19 cellular contexts compared by ENCODE assay signal in genomic region chr18:70499218-70499691, GRCh38.
A peak's percentile ranks its signal among the peaks of the same experiment; 100 is the strongest.
DNase-seq lines count a peak whose midpoint lies in the region; ATAC-seq and TF ChIP-seq lines count a peak whose summit lies in the region.
"Had no signal": no experiment of that assay in that cellular context is flagged by ENCODE, and none has a peak within 500 bp of the region (broad histone marks: within the 10 kb centered on the region; RNA-seq: fewer than 3 reads in every experiment).

No MANE protein-coding gene starts in this region.

- H3K9me3 ChIP-seq in ovary = no peaks in the 10 kb centered on the region
- H3K9me3 ChIP-seq: SJSA1, upper lobe of left lung had no signal

- intact Hi-C loops in activated CD4-positive, alpha-beta memory T cell treated with anti-CD3 and anti-CD28 coated beads for 36 hours (cut with micrococcal nuclease) = no loop called here
- intact Hi-C loops in ovary (cut with DNase I) = no loop called here

- H3K4me3 ChIP-seq in ovary = no peak overlapping the region
- H3K4me3 ChIP-seq: coronary artery, SJSA1, upper lobe of left lung had no signal

- H3K27ac ChIP-seq in ovary = no peak overlapping the region
- H3K27ac ChIP-seq: coronary artery, SJSA1, skin epidermis, upper lobe of left lung had no signal

- no peaks in the 10 kb centered on the region for H3K36me3 ChIP-seq in ovary
- H3K36me3 ChIP-seq: SJSA1, upper lobe of left lung had no signal

- H3K27me3 ChIP-seq in ovary = no peaks in the 10 kb centered on the region
- H3K27me3 ChIP-seq: SJSA1, upper lobe of left lung had no signal

- TF ChIP-seq POLR2A in ovary (IDR thresholded peaks at IDR 0.05) = no peak

- TF ChIP-seq CTCF in ovary (IDR thresholded peaks at IDR 0.05) = no peak

- no peaks in the 10 kb centered on the region for H3K4me1 Mint-ChIP-seq in activated CD4-positive, alpha-beta memory T cell treated with anti-CD3 and anti-CD28 coated beads for 36 hours (ENCODE audit: low read depth)
- no peaks in the 10 kb centered on the region for H3K4me1 Mint-ChIP-seq in activated CD4-positive, alpha-beta memory T cell treated with anti-CD3 and anti-CD28 coated beads, Interleukin-2, amount 10 ng/mL, durations not matched to agents 7 days and 5 days
- H3K4me1 Mint-ChIP-seq in activated naive CD4-positive, alpha-beta T cell treated with anti-CD3 and anti-CD28 coated beads, Interleukin-2, amount 10 ng/mL, durations not matched to agents 7 days and 5 days = no peaks in the 10 kb centered on the region
- no peaks in the 10 kb centered on the region for H3K4me1 Mint-ChIP-seq in stimulated activated naive CD8-positive, alpha-beta T cell treated with anti-CD3 and anti-CD28 coated beads, Interleukin-15, Interleukin-2, amounts not matched to agents 100 ng/mL and 50 ng/mL, for 24 hours (ENCODE audit: low read depth)
- H3K4me1 Mint-ChIP-seq: nephron progenitor cell had no signal

- H3K27me3 Mint-ChIP-seq in activated CD4-positive, alpha-beta memory T cell treated with anti-CD3 and anti-CD28 coated beads for 36 hours = no peaks in the 10 kb centered on the region
- no peaks in the 10 kb centered on the region for H3K27me3 Mint-ChIP-seq in activated CD4-positive, alpha-beta memory T cell treated with anti-CD3 and anti-CD28 coated beads, Interleukin-2, amount 10 ng/mL, durations not matched to agents 7 days and 5 days
- H3K27me3 Mint-ChIP-seq in activated naive CD4-positive, alpha-beta T cell treated with anti-CD3 and anti-CD28 coated beads, Interleukin-2, amount 10 ng/mL, durations not matched to agents 7 days and 5 days = no peaks in the 10 kb centered on the region
- no peaks in the 10 kb centered on the region for H3K27me3 Mint-ChIP-seq in stimulated activated naive CD8-positive, alpha-beta T cell treated with anti-CD3 and anti-CD28 coated beads, Interleukin-15, Interleukin-2, amounts not matched to agents 100 ng/mL and 50 ng/mL, for 24 hours
- H3K27me3 Mint-ChIP-seq: activated naive CD8-positive, alpha-beta T cell had no signal

- POLR2A ChIA-PET in activated CD4-positive, alpha-beta memory T cell treated with anti-CD3 and anti-CD28 coated beads for 36 hours (lab: Charles Lee) = no interaction called here
- POLR2A ChIA-PET in activated CD4-positive, alpha-beta memory T cell treated with anti-CD3 and anti-CD28 coated beads, Interleukin-2, amount 10 ng/mL, durations not matched to agents 7 days and 5 days (lab: Charles Lee) = no interaction called here

- H3K4me3 Mint-ChIP-seq in activated CD4-positive, alpha-beta memory T cell treated with anti-CD3 and anti-CD28 coated beads for 36 hours = no peak overlapping the region
- no peak overlapping the region for H3K4me3 Mint-ChIP-seq in activated CD4-positive, alpha-beta memory T cell treated with anti-CD3 and anti-CD28 coated beads, Interleukin-2, amount 10 ng/mL, durations not matched to agents 7 days and 5 days
- peak overlapping the region; percentile 21 for H3K4me3 Mint-ChIP-seq in activated naive CD4-positive, alpha-beta T cell treated with anti-CD3 and anti-CD28 coated beads, Interleukin-2, amount 10 ng/mL, durations not matched to agents 7 days and 5 days
- peak overlapping the region; percentile 37 for H3K4me3 Mint-ChIP-seq in stimulated activated naive CD8-positive, alpha-beta T cell treated with anti-CD3 and anti-CD28 coated beads, Interleukin-15, Interleukin-2, amounts not matched to agents 100 ng/mL and 50 ng/mL, for 24 hours
- H3K4me3 Mint-ChIP-seq: activated naive CD8-positive, alpha-beta T cell; nephron progenitor cell had no signal

- peak; percentile 18 for DNase-seq in activated CD4-positive, alpha-beta memory T cell treated with anti-CD3 and anti-CD28 coated beads for 36 hours
- no peak for DNase-seq in activated CD4-positive, alpha-beta memory T cell treated with anti-CD3 and anti-CD28 coated beads, Interleukin-2, amount 10 ng/mL, durations not matched to agents 7 days and 5 days
- DNase-seq in M059J (ENCODE audit: low read depth) = peak; percentile 13
- peak; percentile 31 for DNase-seq in activated naive CD4-positive, alpha-beta T cell treated with anti-CD3 and anti-CD28 coated beads, Interleukin-2, amount 10 ng/mL, durations not matched to agents 7 days and 5 days
- no peak for DNase-seq in ovary
- DNase-seq in hepatic stellate cell (ENCODE audit: low spot score) = no peak
- DNase-seq: activated CD4-positive, alpha-beta T cell treated with anti-CD3 and anti-CD28 coated beads for 48 hours; DND-41; NCI-H1048; NCI-H748 treated with DMSO at 0.1 percent for 48 hours; nephron progenitor cell had no signal

- H3K27ac Mint-ChIP-seq in activated CD4-positive, alpha-beta memory T cell treated with anti-CD3 and anti-CD28 coated beads for 36 hours = no peak overlapping the region
- no peak overlapping the region for H3K27ac Mint-ChIP-seq in activated CD4-positive, alpha-beta memory T cell treated with anti-CD3 and anti-CD28 coated beads, Interleukin-2, amount 10 ng/mL, durations not matched to agents 7 days and 5 days
- no peak overlapping the region for H3K27ac Mint-ChIP-seq in activated naive CD4-positive, alpha-beta T cell treated with anti-CD3 and anti-CD28 coated beads, Interleukin-2, amount 10 ng/mL, durations not matched to agents 7 days and 5 days
- no peak overlapping the region for H3K27ac Mint-ChIP-seq in stimulated activated naive CD8-positive, alpha-beta T cell treated with anti-CD3 and anti-CD28 coated beads, Interleukin-15, Interleukin-2, amounts not matched to agents 100 ng/mL and 50 ng/mL, for 24 hours
- H3K27ac Mint-ChIP-seq: activated naive CD8-positive, alpha-beta T cell; nephron progenitor cell had no signal

- no peaks in the 10 kb centered on the region for H3K4me1 ChIP-seq in ovary (ENCODE audit: insufficient read depth)
- H3K4me1 ChIP-seq: SJSA1, upper lobe of left lung had no signal

- TF ChIP-seq EP300 in ovary (IDR thresholded peaks at IDR 0.05) = no peak

- CTCF ChIA-PET in activated CD4-positive, alpha-beta memory T cell treated with anti-CD3 and anti-CD28 coated beads for 36 hours (lab: Charles Lee) = interaction anchor here (3.7 kb wide), 1 partner anchor 9 kb away, joined by 20 read pairs; no protein-coding TSS in a partner anchor
- CTCF ChIA-PET in activated CD4-positive, alpha-beta memory T cell treated with anti-CD3 and anti-CD28 coated beads, Interleukin-2, amount 10 ng/mL, durations not matched to agents 7 days and 5 days (lab: Charles Lee) = interaction anchor here (1.6 kb wide), 1 partner anchor 9 kb away, joined by 5 read pairs; no protein-coding TSS in a partner anchor
- CTCF ChIA-PET in activated naive CD4-positive, alpha-beta T cell treated with anti-CD3 and anti-CD28 coated beads, Interleukin-2, amount 10 ng/mL, durations not matched to agents 7 days and 5 days (lab: Charles Lee) = interaction anchor here (2.1 kb wide), 1 partner anchor 9 kb away, joined by 8 read pairs; no protein-coding TSS in a partner anchor

- 81 to 84% (median 81%) methylated on average over 28 to 31 of the region's 31 CpGs for WGBS in ovary, 3 donors

- no peaks in the 10 kb centered on the region for H3K36me3 Mint-ChIP-seq in activated CD4-positive, alpha-beta memory T cell treated with anti-CD3 and anti-CD28 coated beads for 36 hours
- H3K36me3 Mint-ChIP-seq in activated CD4-positive, alpha-beta memory T cell treated with anti-CD3 and anti-CD28 coated beads, Interleukin-2, amount 10 ng/mL, durations not matched to agents 7 days and 5 days (ENCODE audit: low read depth) = no peaks in the 10 kb centered on the region
- H3K36me3 Mint-ChIP-seq in activated naive CD4-positive, alpha-beta T cell treated with anti-CD3 and anti-CD28 coated beads, Interleukin-2, amount 10 ng/mL, durations not matched to agents 7 days and 5 days = no peaks in the 10 kb centered on the region
- H3K36me3 Mint-ChIP-seq in stimulated activated naive CD8-positive, alpha-beta T cell treated with anti-CD3 and anti-CD28 coated beads, Interleukin-15, Interleukin-2, amounts not matched to agents 100 ng/mL and 50 ng/mL, for 24 hours (ENCODE audit: low read depth) = no peaks in the 10 kb centered on the region
- H3K36me3 Mint-ChIP-seq: activated naive CD8-positive, alpha-beta T cell had no signal

- H3K9me3 Mint-ChIP-seq in activated CD4-positive, alpha-beta memory T cell treated with anti-CD3 and anti-CD28 coated beads for 36 hours = no peaks in the 10 kb centered on the region
- no peaks in the 10 kb centered on the region for H3K9me3 Mint-ChIP-seq in activated CD4-positive, alpha-beta memory T cell treated with anti-CD3 and anti-CD28 coated beads, Interleukin-2, amount 10 ng/mL, durations not matched to agents 7 days and 5 days
- no peaks in the 10 kb centered on the region for H3K9me3 Mint-ChIP-seq in activated naive CD4-positive, alpha-beta T cell treated with anti-CD3 and anti-CD28 coated beads, Interleukin-2, amount 10 ng/mL, durations not matched to agents 7 days and 5 days
- H3K9me3 Mint-ChIP-seq in stimulated activated naive CD8-positive, alpha-beta T cell treated with anti-CD3 and anti-CD28 coated beads, Interleukin-15, Interleukin-2, amounts not matched to agents 100 ng/mL and 50 ng/mL, for 24 hours = no peaks in the 10 kb centered on the region

- no peak for ATAC-seq in GM18858 (IDR thresholded peaks at IDR 0.05; ENCODE audit: unreplicated experiment)
- ATAC-seq: left colon had no signal

Comparison
In these comparisons a context has a peak if more than half of its experiments do, and no peak if none do; other contexts are left out.
1. DNase-seq: peak in activated CD4-positive, alpha-beta memory T cell treated with anti-CD3 and anti-CD28 coated beads for 36 hours (single experiment), M059J (single experiment) and activated naive CD4-positive, alpha-beta T cell treated with anti-CD3 and anti-CD28 coated beads, Interleukin-2, amount 10 ng/mL, durations not matched to agents 7 days and 5 days (single experiment); none in activated CD4-positive, alpha-beta memory T cell treated with anti-CD3 and anti-CD28 coated beads, Interleukin-2, amount 10 ng/mL, durations not matched to agents 7 days and 5 days (single experiment), ovary (0 of 5) and hepatic stellate cell (single experiment).
2. H3K4me3 Mint-ChIP-seq: peak in activated naive CD4-positive, alpha-beta T cell treated with anti-CD3 and anti-CD28 coated beads, Interleukin-2, amount 10 ng/mL, durations not matched to agents 7 days and 5 days (single experiment) and stimulated activated naive CD8-positive, alpha-beta T cell treated with anti-CD3 and anti-CD28 coated beads, Interleukin-15, Interleukin-2, amounts not matched to agents 100 ng/mL and 50 ng/mL, for 24 hours (single experiment); none in activated CD4-positive, alpha-beta memory T cell treated with anti-CD3 and anti-CD28 coated beads for 36 hours (single experiment) and activated CD4-positive, alpha-beta memory T cell treated with anti-CD3 and anti-CD28 coated beads, Interleukin-2, amount 10 ng/mL, durations not matched to agents 7 days and 5 days (single experiment).